In the genomic region with DNA sequence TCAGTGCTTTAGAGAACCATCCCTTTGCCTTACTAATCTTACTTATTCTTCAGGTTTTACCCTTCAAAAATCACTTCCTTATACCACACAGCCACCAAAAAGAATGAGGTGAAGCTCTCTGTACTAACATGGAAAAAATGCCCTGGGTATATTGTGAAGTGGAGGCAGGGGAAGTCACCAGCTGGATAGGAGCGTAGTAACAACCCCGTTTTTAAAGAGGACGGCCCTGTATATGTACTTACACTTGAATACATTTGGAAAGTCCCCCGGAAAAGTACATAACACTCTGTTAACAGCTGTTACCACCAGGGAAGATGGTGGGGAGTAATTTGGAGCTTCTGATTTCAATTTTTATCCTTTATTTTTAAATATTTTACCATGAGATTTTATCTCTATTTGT, we compare ENCODE assay signal across 8 cellular contexts. TPM values are rescaled to one million over a fixed set of nuclear protein-coding genes. Genes with fewer than 3 reads are reported as not detected.
A peak's percentile ranks its signal among the peaks of the same experiment; 100 is the strongest.
DNase-seq lines count a peak whose midpoint lies in the region; ATAC-seq and TF ChIP-seq lines count a peak whose summit lies in the region.

No MANE protein-coding gene starts in this region.

- intact Hi-C loops in natural killer cell (cut with micrococcal nuclease), result loop anchor here (2.0 kb wide), 1 partner anchor 47 kb away; the partner anchor contains the start of gene PTP4A2

- peak; percentile 44 for DNase-seq in GM10248 (ENCODE audit: extremely low spot score)
- no peak for DNase-seq in activated naive CD8-positive, alpha-beta T cell treated with anti-CD3 and anti-CD28 coated beads, Interleukin-2, amount 50 U/mL, for 24 hours
- no peak for DNase-seq in natural killer cell
- DNase-seq in NCI-H2029 (lab: John Stamatoyannopoulos, UW), result no peak
- DNase-seq in glutamatergic neuron, result no peak
- DNase-seq in activated CD4-positive, alpha-beta T cell treated with anti-CD3 and anti-CD28 coated beads, Interleukin-2, amount 50 U/mL, for 1 hour, result no peak

- no peaks in the 10 kb centered on the region for H3K27me3 Mint-ChIP-seq in activated naive CD8-positive, alpha-beta T cell treated with anti-CD3 and anti-CD28 coated beads, Interleukin-2, amount 50 U/mL, for 24 hours
- no peaks in the 10 kb centered on the region for H3K27me3 Mint-ChIP-seq in natural killer cell (ENCODE audit: low read depth in 2 of 2)
- no peaks in the 10 kb centered on the region for H3K27me3 Mint-ChIP-seq in glutamatergic neuron (ENCODE audit: unreplicated experiment)

- ATAC-seq in HG03442 (IDR thresholded peaks at IDR 0.05; ENCODE audit: unreplicated experiment) (peak; percentile 58), natural killer cell (peak; percentile 68 to 82 (median 79)), GM18517 (IDR thresholded peaks at IDR 0.05; ENCODE audit: unreplicated experiment) (no peak)
- peak; percentile 45 for ATAC-seq in activated naive CD8-positive, alpha-beta T cell treated with anti-CD3 and anti-CD28 coated beads, Interleukin-2, amount 50 U/mL, for 24 hours

- H3K4me3 Mint-ChIP-seq in activated naive CD8-positive, alpha-beta T cell treated with anti-CD3 and anti-CD28 coated beads, Interleukin-2, amount 50 U/mL, for 24 hours, result peak overlapping the region; percentile 30
- H3K4me3 Mint-ChIP-seq in natural killer cell (peak overlapping the region; percentile 73), glutamatergic neuron (ENCODE audit: unreplicated experiment) (no peak overlapping the region)

- H3K27ac Mint-ChIP-seq in activated naive CD8-positive, alpha-beta T cell treated with anti-CD3 and anti-CD28 coated beads, Interleukin-2, amount 50 U/mL, for 24 hours, result peak overlapping the region; percentile 87
- H3K27ac Mint-ChIP-seq in natural killer cell, result peak overlapping the region; percentile 93 to 96
- H3K27ac Mint-ChIP-seq in glutamatergic neuron (ENCODE audit: unreplicated experiment), result no peak overlapping the region

- peaks cover 57% of the 10 kb centered on the region for H3K4me1 Mint-ChIP-seq in activated naive CD8-positive, alpha-beta T cell treated with anti-CD3 and anti-CD28 coated beads, Interleukin-2, amount 50 U/mL, for 24 hours
- H3K4me1 Mint-ChIP-seq in natural killer cell, result peaks cover 48% of the 10 kb centered on the region in 2 donors
- H3K4me1 Mint-ChIP-seq in glutamatergic neuron (ENCODE audit: low read depth, unreplicated experiment), result peaks cover 22% of the 10 kb centered on the region

- no peaks in the 10 kb centered on the region for H3K36me3 Mint-ChIP-seq in activated naive CD8-positive, alpha-beta T cell treated with anti-CD3 and anti-CD28 coated beads, Interleukin-2, amount 50 U/mL, for 24 hours (ENCODE audit: low read depth)
- no peaks in the 10 kb centered on the region for H3K36me3 Mint-ChIP-seq in natural killer cell
- no peaks in the 10 kb centered on the region for H3K36me3 Mint-ChIP-seq in glutamatergic neuron (ENCODE audit: unreplicated experiment)

- TF ChIP-seq CTCF in GM10248 (IDR thresholded peaks at IDR 0.05; ENCODE audit: control extremely low read depth, extremely low read depth, low read depth, missing control alignments), result no peak
- TF ChIP-seq CTCF in natural killer cell (IDR thresholded peaks at IDR 0.05), result no peak
- no peak for TF ChIP-seq CTCF in glutamatergic neuron (IDR thresholded peaks at IDR 0.05; ENCODE audit: partially characterized antibody, unreplicated experiment)

- POLR2A ChIA-PET in GM10248 (lab: Yijun Ruan, JAX), result no interaction called here

- CTCF ChIA-PET in GM10248 (lab: Yijun Ruan, JAX), result interaction anchor here (0.7 to 6.0 kb wide), 11 partner anchors 8 to 196 kb away, joined by 3 to 38 read pairs (median 4); no protein-coding TSS in a partner anchor

- H3K9me3 Mint-ChIP-seq in activated naive CD8-positive, alpha-beta T cell treated with anti-CD3 and anti-CD28 coated beads, Interleukin-2, amount 50 U/mL, for 24 hours, result peaks cover 4% of the 10 kb centered on the region
- H3K9me3 Mint-ChIP-seq in natural killer cell (no peaks in the 10 kb centered on the region), glutamatergic neuron (ENCODE audit: unreplicated experiment) (peaks cover 7% of the 10 kb centered on the region)

RNA-seq across cellular contexts. Expression of gene KHDRBS1, which starts 28.2 kb away (rescaled TPM):
- 100 to 1,000 TPM; 107 to 112 (median 109) TPM for total RNA-seq in natural killer cell
- total RNA-seq in glutamatergic neuron (ENCODE audit: unreplicated experiment), result 266 TPM

RNA-seq across cellular contexts. Expression of gene PTP4A2, which starts 47.3 kb away (rescaled TPM):
- total RNA-seq in natural killer cell, result 100 to 1,000 TPM; 435 to 527 (median 443) TPM
- total RNA-seq in glutamatergic neuron (ENCODE audit: unreplicated experiment), result 120 TPM
